15 cellular contexts compared by ENCODE assay signal in genomic region chr7:57132336-57132735, GRCh38. TPM values are rescaled to one million over a fixed set of nuclear protein-coding genes. Genes with fewer than 3 reads are reported as not detected.
"Had no signal": no experiment of that assay in that cellular context is flagged by ENCODE, and none has a peak within 500 bp of the region (broad histone marks: within the 10 kb centered on the region; RNA-seq: fewer than 3 reads in every experiment).

TSS of gene ZNF479 (minus strand) at chr7:57132436. CDS start at chr7:57132324, 112 bp downstream.

RNA-seq across cellular contexts. Expression of gene ZNF479, which starts in this region (rescaled TPM):
- total RNA-seq: stomach, subcutaneous adipose tissue, suprapubic skin, temporal lobe, thoracic aorta, thyroid gland, tibial nerve, transverse colon, upper lobe of left lung, upper lobe of right lung, ureter, urinary bladder, uterus, vagina had no signal
- polyA plus RNA-seq: stomach, thymus, urinary bladder had no signal
